In genomic region chr1:58154256-58154655, GRCh38 we compare ENCODE assay signal across 29 cellular contexts.
"Had no signal": no experiment of that assay in that cellular context is flagged by ENCODE, and none has a peak within 500 bp of the region (broad histone marks: within the 10 kb centered on the region; RNA-seq: fewer than 3 reads in every experiment).

No MANE protein-coding gene starts in this region.

- H3K27me3 ChIP-seq: colonic mucosa, esophagus muscularis mucosa, esophagus squamous epithelium, gastrocnemius medialis, gastroesophageal sphincter, heart left ventricle, heart right ventricle had no signal

- H3K4me3 ChIP-seq: colonic mucosa, coronary artery, dorsolateral prefrontal cortex, esophagus muscularis mucosa, esophagus squamous epithelium, gastrocnemius medialis, gastroesophageal sphincter, heart left ventricle, heart right ventricle had no signal

- H3K4me1 ChIP-seq: colonic mucosa, esophagus squamous epithelium, foreskin keratinocyte, gastroesophageal sphincter had no signal

- ATAC-seq: effector memory CD8-positive, alpha-beta T cell; esophagus mucosa; gastrocnemius medialis; gastroesophageal sphincter had no signal

- H3K27me3 Mint-ChIP-seq: dendritic cell treated with granulocyte-macrophage colony-stimulating factor and Interleukin-4, amounts not matched to agents 40 ng/mL and 50 ng/mL, for 4 days had no signal

- DNase-seq: colonic mucosa; cortex of kidney; dermis blood vessel endothelial cell; dorsolateral prefrontal cortex; effector CD4-positive, alpha-beta T cell; effector CD8-positive, alpha-beta T cell; effector memory CD4-positive, alpha-beta T cell; effector memory CD8-positive, alpha-beta T cell; endodermal cell; erythroblast; esophagus squamous epithelium; foreskin fibroblast; foreskin keratinocyte; foreskin melanocyte; gastrocnemius medialis; glutamatergic neuron; head of caudate nucleus; heart left ventricle; heart right ventricle had no signal

- FAIRE-seq: colon, endometrium, endothelial cell of umbilical vein, frontal cortex had no signal

- H3K9me3 ChIP-seq: colonic mucosa, esophagus muscularis mucosa, esophagus squamous epithelium, gastrocnemius medialis, gastroesophageal sphincter, heart left ventricle, heart right ventricle had no signal

- H3K4me3 Mint-ChIP-seq: dendritic cell treated with granulocyte-macrophage colony-stimulating factor and Interleukin-4, amounts not matched to agents 40 ng/mL and 50 ng/mL, for 4 days; effector memory CD8-positive, alpha-beta T cell; endodermal cell had no signal

- H3K27ac ChIP-seq: colonic mucosa, coronary artery, dorsolateral prefrontal cortex, epithelial cell of prostate, esophagus muscularis mucosa, esophagus squamous epithelium, foreskin keratinocyte, gastrocnemius medialis, gastroesophageal sphincter had no signal

- H3K36me3 ChIP-seq: colonic mucosa, esophagus muscularis mucosa, esophagus squamous epithelium, gastrocnemius medialis, gastroesophageal sphincter, heart left ventricle, heart right ventricle had no signal

- H3K27ac Mint-ChIP-seq: dendritic cell treated with granulocyte-macrophage colony-stimulating factor and Interleukin-4, amounts not matched to agents 40 ng/mL and 50 ng/mL, for 4 days; effector memory CD8-positive, alpha-beta T cell; endodermal cell had no signal

- H3K9me3 Mint-ChIP-seq: dendritic cell treated with granulocyte-macrophage colony-stimulating factor and Interleukin-4, amounts not matched to agents 40 ng/mL and 50 ng/mL, for 4 days; effector memory CD8-positive, alpha-beta T cell; endodermal cell had no signal
